In genomic region chr17:76577876-76578275, GRCh38 we compare ENCODE assay signal across 28 cellular contexts. TPM values are rescaled to one million over a fixed set of nuclear protein-coding genes. Genes with fewer than 3 reads are reported as not detected.
"Had no signal": no experiment of that assay in that cellular context is flagged by ENCODE, and none has a peak within 500 bp of the region (broad histone marks: within the 10 kb centered on the region; RNA-seq: fewer than 3 reads in every experiment).

No MANE protein-coding gene starts in this region.

- H3K9me3 ChIP-seq: esophagus muscularis mucosa, left ventricle myocardium inferior, mucosa of descending colon, neutrophil, sigmoid colon, upper lobe of left lung, vagina had no signal

- DNase-seq: activated CD4-positive, alpha-beta T cell treated with anti-CD3 and anti-CD28 coated beads for 36 hours; activated CD4-positive, CD25-positive, alpha-beta regulatory T cell; activated CD8-positive, alpha-beta memory T cell treated with anti-CD3 and anti-CD28 coated beads, Interleukin-2, amount 10 ng/mL, durations not matched to agents 7 days and 5 days; activated CD8-positive, alpha-beta T cell treated with anti-CD3 and anti-CD28 coated beads, Interleukin-2, amount 10 ng/mL, durations not matched to agents 7 days and 5 days; activated T-cell treated with anti-CD3 and anti-CD28 coated beads, Interleukin-2, amount 50 U/mL, for 48 hours; endodermal cell; foreskin melanocyte; left ventricle myocardium inferior; sigmoid colon; small intestine; stimulated activated CD4-positive, alpha-beta T cell treated with anti-CD3 and anti-CD28 coated beads, Interleukin-4, amount 100 ng/mL, for 24 hours; substantia nigra had no signal

- H3K27ac Mint-ChIP-seq: activated CD4-positive, alpha-beta T cell treated with anti-CD3 and anti-CD28 coated beads for 36 hours; activated CD8-positive, alpha-beta memory T cell treated with anti-CD3 and anti-CD28 coated beads, Interleukin-2, amount 10 ng/mL, durations not matched to agents 7 days and 5 days; activated CD8-positive, alpha-beta T cell treated with anti-CD3 and anti-CD28 coated beads, Interleukin-2, amount 10 ng/mL, durations not matched to agents 7 days and 5 days; activated naive CD4-positive, alpha-beta T cell treated with anti-CD3 and anti-CD28 coated beads, Interleukin-2, amount 50 U/mL, for 72 hours; activated T-helper 2 cell treated with anti-CD3 and anti-CD28 coated beads, Interferon-gamma antibody, Interleukin-2, Interleukin-4, amounts not matched to agents 10 μg/mL and 5 μg/mL and 100 μg/mL, durations not matched to agents 14 hours and 24 hours and 36 hours; dendritic cell treated with granulocyte-macrophage colony-stimulating factor and Interleukin-4, amounts not matched to agents 40 ng/mL and 50 ng/mL, for 4 days; endodermal cell; nephron; progenitor cell of endocrine pancreas; stimulated activated effector memory CD8-positive, alpha-beta T cell treated with anti-CD3 and anti-CD28 coated beads, Interleukin-12 subunit alpha, Interleukin-12 subunit beta, amount 100 ng/mL, for 72 hours; stimulated activated naive CD8-positive, alpha-beta T cell treated with anti-CD3 and anti-CD28 coated beads, Interleukin-15, Interleukin-2, amounts not matched to agents 100 ng/mL and 50 ng/mL, for 24 hours; T-helper 2 cell treated with Interferon-gamma antibody and Interleukin-4, amounts not matched to agents 5 μg/mL and 100 μg/mL, for 36 hours had no signal

- H3K4me1 Mint-ChIP-seq: central memory CD8-positive, alpha-beta T cell; nephron; stimulated activated effector memory CD8-positive, alpha-beta T cell treated with anti-CD3 and anti-CD28 coated beads, Interleukin-12 subunit alpha, Interleukin-12 subunit beta, amount 100 ng/mL, for 72 hours had no signal

- H3K27ac ChIP-seq: esophagus muscularis mucosa, left ventricle myocardium inferior, neutrophil, sigmoid colon, vagina had no signal

- H3K27me3 Mint-ChIP-seq: central memory CD8-positive, alpha-beta T cell had no signal

- H3K27me3 ChIP-seq: esophagus muscularis mucosa, neutrophil, sigmoid colon, upper lobe of left lung, vagina had no signal

- H3K36me3 Mint-ChIP-seq: activated CD8-positive, alpha-beta memory T cell treated with anti-CD3 and anti-CD28 coated beads, Interleukin-2, amount 10 ng/mL, durations not matched to agents 7 days and 5 days; activated naive CD4-positive, alpha-beta T cell treated with anti-CD3 and anti-CD28 coated beads, Interleukin-2, amount 50 U/mL, for 72 hours; stimulated activated effector memory CD8-positive, alpha-beta T cell treated with anti-CD3 and anti-CD28 coated beads, Interleukin-12 subunit alpha, Interleukin-12 subunit beta, amount 100 ng/mL, for 72 hours had no signal

- H3K4me1 ChIP-seq: left ventricle myocardium inferior, sigmoid colon, upper lobe of left lung had no signal

- H3K4me3 ChIP-seq: esophagus muscularis mucosa, left ventricle myocardium inferior, lung, mucosa of descending colon, sigmoid colon, upper lobe of left lung, vagina had no signal

- H3K36me3 ChIP-seq: esophagus muscularis mucosa, left ventricle myocardium inferior, sigmoid colon, upper lobe of left lung, vagina had no signal

- H3K9me3 Mint-ChIP-seq: activated naive CD4-positive, alpha-beta T cell treated with anti-CD3 and anti-CD28 coated beads, Interleukin-2, amount 50 U/mL, for 72 hours; activated T-helper 2 cell treated with anti-CD3 and anti-CD28 coated beads, Interferon-gamma antibody, Interleukin-2, Interleukin-4, amounts not matched to agents 10 μg/mL and 5 μg/mL and 100 μg/mL, durations not matched to agents 14 hours and 24 hours and 36 hours; central memory CD8-positive, alpha-beta T cell; dendritic cell treated with granulocyte-macrophage colony-stimulating factor and Interleukin-4, amounts not matched to agents 40 ng/mL and 50 ng/mL, for 4 days; endodermal cell; nephron; stimulated activated effector memory CD8-positive, alpha-beta T cell treated with anti-CD3 and anti-CD28 coated beads, Interleukin-12 subunit alpha, Interleukin-12 subunit beta, amount 100 ng/mL, for 72 hours; stimulated activated naive CD8-positive, alpha-beta T cell treated with anti-CD3 and anti-CD28 coated beads, Interleukin-15, Interleukin-2, amounts not matched to agents 100 ng/mL and 50 ng/mL, for 24 hours; T-helper 2 cell treated with Interferon-gamma antibody and Interleukin-4, amounts not matched to agents 5 μg/mL and 100 μg/mL, for 36 hours had no signal

- ATAC-seq: activated CD4-positive, alpha-beta T cell treated with anti-CD3 and anti-CD28 coated beads for 36 hours; activated CD8-positive, alpha-beta memory T cell treated with anti-CD3 and anti-CD28 coated beads, Interleukin-2, amount 10 ng/mL, durations not matched to agents 7 days and 5 days; activated CD8-positive, alpha-beta T cell treated with anti-CD3 and anti-CD28 coated beads, Interleukin-2, amount 10 ng/mL, durations not matched to agents 7 days and 5 days; activated naive CD4-positive, alpha-beta T cell treated with anti-CD3 and anti-CD28 coated beads, Interleukin-2, amount 50 U/mL, for 72 hours; stimulated activated effector memory CD8-positive, alpha-beta T cell treated with anti-CD3 and anti-CD28 coated beads, Interleukin-12 subunit alpha, Interleukin-12 subunit beta, amount 100 ng/mL, for 72 hours had no signal

- H3K4me3 Mint-ChIP-seq: activated CD4-positive, alpha-beta T cell treated with anti-CD3 and anti-CD28 coated beads for 36 hours; activated CD8-positive, alpha-beta memory T cell treated with anti-CD3 and anti-CD28 coated beads, Interleukin-2, amount 10 ng/mL, durations not matched to agents 7 days and 5 days; activated CD8-positive, alpha-beta T cell treated with anti-CD3 and anti-CD28 coated beads, Interleukin-2, amount 10 ng/mL, durations not matched to agents 7 days and 5 days; central memory CD8-positive, alpha-beta T cell; dendritic cell treated with granulocyte-macrophage colony-stimulating factor and Interleukin-4, amounts not matched to agents 40 ng/mL and 50 ng/mL, for 4 days; endodermal cell; nephron; stimulated activated effector memory CD8-positive, alpha-beta T cell treated with anti-CD3 and anti-CD28 coated beads, Interleukin-12 subunit alpha, Interleukin-12 subunit beta, amount 100 ng/mL, for 72 hours; stimulated activated naive CD8-positive, alpha-beta T cell treated with anti-CD3 and anti-CD28 coated beads, Interleukin-15, Interleukin-2, amounts not matched to agents 100 ng/mL and 50 ng/mL, for 24 hours; T-helper 2 cell treated with Interferon-gamma antibody and Interleukin-4, amounts not matched to agents 5 μg/mL and 100 μg/mL, for 36 hours had no signal

RNA-seq across cellular contexts. Expression of gene ST6GALNAC2, which starts 7.8 kb away (rescaled TPM):
- total RNA-seq: activated CD8-positive, alpha-beta memory T cell treated with anti-CD3 and anti-CD28 coated beads, Interleukin-2, amount 10 ng/mL, durations not matched to agents 7 days and 5 days; activated CD8-positive, alpha-beta T cell treated with anti-CD3 and anti-CD28 coated beads, Interleukin-2, amount 10 ng/mL, durations not matched to agents 7 days and 5 days; activated naive CD4-positive, alpha-beta T cell treated with anti-CD3 and anti-CD28 coated beads, Interleukin-2, amount 50 U/mL, for 72 hours had no signal

RNA-seq across cellular contexts. Expression of gene PRCD, which starts 38.0 kb away (rescaled TPM):
- total RNA-seq: activated CD4-positive, alpha-beta T cell treated with anti-CD3 and anti-CD28 coated beads for 36 hours; activated CD8-positive, alpha-beta memory T cell treated with anti-CD3 and anti-CD28 coated beads, Interleukin-2, amount 10 ng/mL, durations not matched to agents 7 days and 5 days; activated CD8-positive, alpha-beta T cell treated with anti-CD3 and anti-CD28 coated beads, Interleukin-2, amount 10 ng/mL, durations not matched to agents 7 days and 5 days; activated naive CD4-positive, alpha-beta T cell treated with anti-CD3 and anti-CD28 coated beads, Interleukin-2, amount 50 U/mL, for 72 hours; activated T-helper 2 cell treated with anti-CD3 and anti-CD28 coated beads, Interferon-gamma antibody, Interleukin-2, Interleukin-4, amounts not matched to agents 10 μg/mL and 5 μg/mL and 100 μg/mL, durations not matched to agents 14 hours and 24 hours and 36 hours; bronchial epithelial cell had no signal

RNA-seq across cellular contexts. Expression of gene CYGB, which starts 40.4 kb away (rescaled TPM):
- total RNA-seq: activated CD4-positive, alpha-beta T cell treated with anti-CD3 and anti-CD28 coated beads for 36 hours; activated CD8-positive, alpha-beta memory T cell treated with anti-CD3 and anti-CD28 coated beads, Interleukin-2, amount 10 ng/mL, durations not matched to agents 7 days and 5 days; activated naive CD4-positive, alpha-beta T cell treated with anti-CD3 and anti-CD28 coated beads, Interleukin-2, amount 50 U/mL, for 72 hours; activated T-helper 2 cell treated with anti-CD3 and anti-CD28 coated beads, Interferon-gamma antibody, Interleukin-2, Interleukin-4, amounts not matched to agents 10 μg/mL and 5 μg/mL and 100 μg/mL, durations not matched to agents 14 hours and 24 hours and 36 hours had no signal
